ENCODE assay signal across 13 cellular contexts in genomic region chr5:143108498-143109128, GRCh38.
DNase-seq lines count a peak whose midpoint lies in the region; ATAC-seq and TF ChIP-seq lines count a peak whose summit lies in the region.
"Had no signal": no experiment of that assay in that cellular context is flagged by ENCODE, and none has a peak within 500 bp of the region (broad histone marks: within the 10 kb centered on the region; RNA-seq: fewer than 3 reads in every experiment).

No MANE protein-coding gene starts in this region.

- H3K4me1 ChIP-seq in gastrocnemius medialis = peaks cover 36 to 38% of the 10 kb centered on the region in 2 donors
- no peaks in the 10 kb centered on the region for H3K4me1 ChIP-seq in naive thymus-derived CD4-positive, alpha-beta T cell (ENCODE audit: control insufficient read depth in 2 of 2, insufficient read depth in 2 of 2, low read length in 2 of 2)

- CTCF ChIA-PET in naive thymus-derived CD4-positive, alpha-beta T cell (lab: Charles Lee) = interaction anchor here (0.7 kb wide), 1 partner anchor 87 kb away, joined by 3 read pairs; no protein-coding TSS in a partner anchor

- H3K27ac Mint-ChIP-seq in naive thymus-derived CD4-positive, alpha-beta T cell = no peak overlapping the region
- H3K27ac Mint-ChIP-seq: H9 had no signal

- no peaks in the 10 kb centered on the region for H3K27me3 Mint-ChIP-seq in naive thymus-derived CD4-positive, alpha-beta T cell

- POLR2A ChIA-PET in naive thymus-derived CD4-positive, alpha-beta T cell (lab: Charles Lee) = no interaction called here

- H3K36me3 Mint-ChIP-seq in naive thymus-derived CD4-positive, alpha-beta T cell = peaks cover 0 to 19% (median 7%) of the 10 kb centered on the region in 5 donors

- no peaks in the 10 kb centered on the region for H3K27me3 ChIP-seq in gastrocnemius medialis
- H3K27me3 ChIP-seq in naive thymus-derived CD4-positive, alpha-beta T cell (ENCODE audit: control insufficient read depth in 2 of 2, insufficient read depth in 2 of 2, low read length in 2 of 2) = no peaks in the 10 kb centered on the region

- H3K9me3 Mint-ChIP-seq in naive thymus-derived CD4-positive, alpha-beta T cell = no peaks in the 10 kb centered on the region
- H3K9me3 Mint-ChIP-seq: H9 had no signal

- H3K4me3 ChIP-seq in gastrocnemius medialis = no peak overlapping the region
- H3K4me3 ChIP-seq in naive thymus-derived CD4-positive, alpha-beta T cell (ENCODE audit: low read length) = no peak overlapping the region
- H3K4me3 ChIP-seq: SK-N-MC had no signal

- no peak overlapping the region for H3K4me3 Mint-ChIP-seq in naive thymus-derived CD4-positive, alpha-beta T cell
- H3K4me3 Mint-ChIP-seq: H9 had no signal

- H3K4me1 Mint-ChIP-seq in naive thymus-derived CD4-positive, alpha-beta T cell = peaks cover 0 to 8% (median 0%) of the 10 kb centered on the region in 7 donors

- peak in 1 of 2 donors; percentile 56 for ATAC-seq in left cardiac atrium
- ATAC-seq in gastrocnemius medialis = peak in 1 of 2 donors; percentile 30
- no peak for ATAC-seq in naive thymus-derived CD4-positive, alpha-beta T cell
- ATAC-seq in HG03095 (IDR thresholded peaks at IDR 0.05; ENCODE audit: unreplicated experiment) = no peak

- no peaks in the 10 kb centered on the region for H3K9me3 ChIP-seq in gastrocnemius medialis
- H3K9me3 ChIP-seq in naive thymus-derived CD4-positive, alpha-beta T cell (ENCODE audit: control insufficient read depth in 2 of 3, low read length in 3 of 3) = no peaks in the 10 kb centered on the region

- DNase-seq in NCI-H2171 treated with DMSO at 0.1 percent for 48 hours (lab: John Stamatoyannopoulos, UW) = peak; percentile 24
- DNase-seq in NCI-H2171 (lab: John Stamatoyannopoulos, UW) = no peak
- DNase-seq in NCI-H446 treated with DMSO at 0.1 percent for 48 hours (lab: John Stamatoyannopoulos, UW) = peak; percentile 13
- DNase-seq in left cardiac atrium = peak; percentile 60
- DNase-seq in gastrocnemius medialis = no peak
- DNase-seq in naive thymus-derived CD4-positive, alpha-beta T cell = no peak
- no peak for DNase-seq in NCI-H1930 (lab: John Stamatoyannopoulos, UW)
- DNase-seq: activated CD4-positive, CD25-positive, alpha-beta regulatory T cell; H9; NCI-H510A treated with DMSO at 0.1 percent for 48 hours had no signal

- H3K27ac ChIP-seq in gastrocnemius medialis = peak overlapping the region in 3 of 4 donors; percentile 9 to 45 (median 23)
- no peak overlapping the region for H3K27ac ChIP-seq in naive thymus-derived CD4-positive, alpha-beta T cell (ENCODE audit: low read depth, low read length)
- H3K27ac ChIP-seq: epithelial cell of prostate, SK-N-MC had no signal

- H3K36me3 ChIP-seq in gastrocnemius medialis = no peaks in the 10 kb centered on the region
- H3K36me3 ChIP-seq in naive thymus-derived CD4-positive, alpha-beta T cell (ENCODE audit: control insufficient read depth in 2 of 3, insufficient read depth in 3 of 3, low read length in 3 of 3) = no peaks in the 10 kb centered on the region

- intact Hi-C loops in left cardiac atrium (cut with DNase I) (no loop called here), gastrocnemius medialis (cut with DNase I; ENCODE audit: low total_unique reads) (loop anchor here (5.0 to 10.0 kb wide), 2 partner anchors 184 to 719 kb away; no protein-coding TSS in a partner anchor)
- intact Hi-C loops in naive thymus-derived CD4-positive, alpha-beta T cell (cut with micrococcal nuclease) = no loop called here

- no peak for TF ChIP-seq POLR2A in gastrocnemius medialis (IDR thresholded peaks at IDR 0.05)

- in situ Hi-C loops in gastrocnemius medialis (cut with MboI; ENCODE audit: low sequenced_read_pairs in 4 of 4) = loop anchor here in 1 of 4 donors (25.0 kb wide), 1 partner anchor 729 kb away; no protein-coding TSS in a partner anchor

- TF ChIP-seq CTCF in gastrocnemius medialis (IDR thresholded peaks at IDR 0.05 in 4 of 5, conservative IDR thresholded peaks at IDR 0.05 in 1 of 5) = no peak

Comparison
In these comparisons a context has a peak if more than half of its experiments do, and no peak if none do; other contexts are left out.
1. DNase-seq: peak in NCI-H2171 treated with DMSO at 0.1 percent for 48 hours (single experiment), NCI-H446 treated with DMSO at 0.1 percent for 48 hours (single experiment) and left cardiac atrium (single experiment); none in NCI-H2171 (single experiment), gastrocnemius medialis (0 of 2), naive thymus-derived CD4-positive, alpha-beta T cell (0 of 9) and NCI-H1930 (0 of 2).